In the genomic region with DNA sequence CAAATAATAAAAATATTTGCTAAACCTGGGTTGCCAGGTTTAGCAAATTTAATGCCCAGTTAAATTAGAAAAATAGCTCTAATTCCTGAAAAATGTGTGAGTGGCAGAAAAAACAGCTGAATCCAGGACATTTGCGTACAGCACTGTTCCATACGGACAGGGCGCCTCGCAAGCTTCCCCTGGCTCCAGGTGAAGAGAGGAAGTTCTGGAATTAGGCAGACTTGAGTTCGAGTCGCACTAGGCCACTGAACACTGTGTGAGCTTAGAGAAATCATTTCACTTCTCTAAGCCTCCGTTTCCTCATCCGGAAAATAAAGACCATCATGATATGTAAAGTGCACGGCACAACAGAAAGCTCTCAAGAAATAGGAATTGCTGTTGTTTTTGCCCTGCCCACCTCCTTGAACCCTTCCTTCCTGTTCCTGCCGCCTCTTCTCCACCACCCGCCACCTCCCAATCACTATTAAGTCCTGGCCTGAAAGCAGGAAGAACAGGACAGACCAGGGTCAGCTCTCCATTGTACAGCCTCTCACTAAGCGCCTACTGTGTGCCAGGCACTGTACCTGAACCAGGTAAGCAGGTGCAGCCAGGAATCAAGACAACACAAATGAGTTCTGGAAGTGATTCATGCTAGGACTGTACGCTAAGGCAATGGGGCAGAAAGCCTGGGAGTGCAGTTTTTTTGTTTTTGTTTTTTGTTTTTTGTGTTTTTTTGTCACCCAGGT, we compare ENCODE assay signal across 8 cellular contexts. TPM values are rescaled to one million over a fixed set of nuclear protein-coding genes. Genes with fewer than 3 reads are reported as not detected.
A peak's percentile ranks its signal among the peaks of the same experiment; 100 is the strongest.
DNase-seq lines count a peak whose midpoint lies in the region; ATAC-seq and TF ChIP-seq lines count a peak whose summit lies in the region.

No MANE protein-coding gene starts in this region.

- no peak for DNase-seq in MG63
- no peak for DNase-seq in globus pallidus (ENCODE audit: low spot score)
- no peak for DNase-seq in NCI-H187 treated with DMSO at 0.1 percent for 48 hours (lab: John Stamatoyannopoulos, UW)

- no peak for TF ChIP-seq CTCF in C4-2B (conservative IDR thresholded peaks at IDR 0.05)
- no peak for TF ChIP-seq CTCF in neural cell (IDR thresholded peaks at IDR 0.05; ENCODE audit: poor library complexity, severe bottlenecking)

- H3K4me3 ChIP-seq in MG63 (peak overlapping the region; percentile 73), duodenal mucosa (ENCODE audit: low read depth in 1 of 2, low read length in 2 of 2) (peak overlapping the region; percentile 86 to 90), neural cell (ENCODE audit: low read length) (peak overlapping the region; percentile 99)

- H3K4me2 ChIP-seq in neural cell (ENCODE audit: low read length), result peak overlapping the region; percentile 39

- H3F3A ChIP-seq in neural cell (ENCODE audit: insufficient read depth, low read length, poor library complexity, severe bottlenecking), result no peaks in the 10 kb centered on the region

- H3K9me2 ChIP-seq in neural cell (ENCODE audit: insufficient read depth, low read length), result no peaks in the 10 kb centered on the region

- H3K79me2 ChIP-seq in neural cell (replicated peaks; ENCODE audit: insufficient read depth, low read length), result peaks cover 21% of the 10 kb centered on the region

- H4K20me1 ChIP-seq in neural cell (ENCODE audit: insufficient read depth), result no peaks in the 10 kb centered on the region

- H3K9ac ChIP-seq in duodenal mucosa (ENCODE audit: low read depth in 1 of 2, low read length in 2 of 2), result peak overlapping the region; percentile 48 to 52
- peak overlapping the region; percentile 82 for H3K9ac ChIP-seq in neural cell (ENCODE audit: low read length)

- ATAC-seq in GM21526 (IDR thresholded peaks at IDR 0.05; ENCODE audit: low FRiP score, unreplicated experiment), result no peak
- ATAC-seq in GM18868 (IDR thresholded peaks at IDR 0.05; ENCODE audit: unreplicated experiment), result no peak

- H3K27ac ChIP-seq in C4-2B (peak overlapping the region; percentile 75), duodenal mucosa (ENCODE audit: low read depth, low read length) (no peak overlapping the region), neural cell (ENCODE audit: low read length) (no peak overlapping the region)

- peaks cover 21 to 27% of the 10 kb centered on the region in 2 donors for H3K4me1 ChIP-seq in duodenal mucosa (ENCODE audit: control insufficient read depth in 1 of 2, insufficient read depth in 2 of 2, low read length in 2 of 2)

- H3K9me3 ChIP-seq in MG63 (no peaks in the 10 kb centered on the region), duodenal mucosa (ENCODE audit: control insufficient read depth in 1 of 2, low read length in 2 of 2) (no peaks in the 10 kb centered on the region), neural cell (ENCODE audit: low read length) (no peaks in the 10 kb centered on the region)

- H3K27me3 ChIP-seq in MG63 (no peaks in the 10 kb centered on the region), duodenal mucosa (ENCODE audit: control insufficient read depth in 1 of 2, insufficient read depth in 2 of 2, low read length in 2 of 2) (no peaks in the 10 kb centered on the region), neural cell (ENCODE audit: insufficient read depth, low read depth, low read length) (no peaks in the 10 kb centered on the region)

- H3K36me3 ChIP-seq in MG63 (no peaks in the 10 kb centered on the region), duodenal mucosa (ENCODE audit: control insufficient read depth in 1 of 2, insufficient read depth in 2 of 2, low read length in 2 of 2) (peaks cover 0 to 16% of the 10 kb centered on the region in 2 donors), neural cell (ENCODE audit: insufficient read depth, low read length) (no peaks in the 10 kb centered on the region)

- TF ChIP-seq RAD21 in neural cell (conservative IDR thresholded peaks at IDR 0.05), result no peak

- H2AFZ ChIP-seq in neural cell (ENCODE audit: low read depth, low read length), result no peak overlapping the region

- no peak for TF ChIP-seq EP300 in neural cell (conservative IDR thresholded peaks at IDR 0.05; ENCODE audit: poor library complexity, severe bottlenecking)

TF ChIP-seq in neural cell, 6 proteins besides CTCF, POLR2A, EP300 and RAD21:
- TF ChIP-seq MXI1 (conservative IDR thresholded peaks at IDR 0.05; ENCODE audit: poor library complexity, severe bottlenecking), result no peak
- TF ChIP-seq POLR2AphosphoS5 (IDR thresholded peaks at IDR 0.05), result no peak
- no peak for TF ChIP-seq REST (IDR thresholded peaks at IDR 0.05; ENCODE audit: borderline replicate concordance)
- TF ChIP-seq SMC3 (conservative IDR thresholded peaks at IDR 0.05; ENCODE audit: poor library complexity), result no peak
- no peak for TF ChIP-seq TAF1 (IDR thresholded peaks at IDR 0.05; ENCODE audit: low read depth)
- no peak for TF ChIP-seq EZH2 (IDR thresholded peaks at IDR 0.05; ENCODE audit: borderline replicate concordance, insufficient read depth, low read length, poor library complexity, severe bottlenecking)
TF ChIP-seq in neural cell: peak in this region for 0.

RNA-seq across cellular contexts. Expression of gene PHETA1, which starts 0.8 kb away (rescaled TPM):
- 11.2 and 12.6 TPM in 2 replicates for total RNA-seq in MG63 (2014; rRNA removed; shearing (Covaris generic); ENCODE audit: low replicate concordance)
- polyA plus RNA-seq in neural cell, result 25.4 and 26.5 TPM in 2 replicates
- 20.0 and 20.8 TPM in 2 replicates for polyA minus RNA-seq in neural cell

RNA-seq across cellular contexts. Expression of gene SH2B3, which starts 36.1 kb away (rescaled TPM):
- 12.8 and 15.8 TPM in 2 replicates for total RNA-seq in MG63 (2014; rRNA removed; shearing (Covaris generic); ENCODE audit: low replicate concordance)
- 3.0 and 4.4 TPM in 2 replicates for polyA plus RNA-seq in neural cell
- 4.1 and 4.4 TPM in 2 replicates for polyA minus RNA-seq in neural cell
